Comparison of ENCODE assay signal across 2 cellular contexts in genomic region chr1:63322944-63323865, GRCh38.
TF ChIP-seq lines count a peak whose summit lies in the region.

No MANE protein-coding gene starts in this region.

TF ChIP-seq in GM12878, 131 proteins besides CTCF, POLR2A, EP300 and RAD21:
- TF ChIP-seq HSF1 (IDR thresholded peaks at IDR 0.05; ENCODE audit: low read depth, low read length), result no peak
- peak; percentile 50 for TF ChIP-seq SUZ12 (IDR thresholded peaks at IDR 0.05; ENCODE audit: unreplicated experiment)
- 0 out of 2 replicates have a peak, but pooled peaks have one; percentile 77 for TF ChIP-seq EZH2 (IDR thresholded peaks at IDR 0.05; ENCODE audit: borderline replicate concordance, control insufficient read depth, low read depth, low read length)

TF ChIP-seq in GM12891, 5 proteins besides CTCF, POLR2A, EP300 and RAD21:
- TF ChIP-seq PAX5 (IDR thresholded peaks at IDR 0.05; ENCODE audit: insufficient read depth, low read length, severe bottlenecking), result no peak
- TF ChIP-seq POU2F2 (IDR thresholded peaks at IDR 0.05; ENCODE audit: low read depth, low read length), result no peak
- TF ChIP-seq SPI1 (IDR thresholded peaks at IDR 0.05; ENCODE audit: low read depth, low read length), result no peak
- no peak for TF ChIP-seq POLR2AphosphoS5 (IDR thresholded peaks at IDR 0.05; ENCODE audit: low read depth, low read length)
- no peak for TF ChIP-seq TAF1 (IDR thresholded peaks at IDR 0.05; ENCODE audit: low read depth, low read length)
